ENCODE assay signal across 8 cellular contexts in genomic region chr21:29072873-29073221, GRCh38. TPM values are rescaled to one million over a fixed set of nuclear protein-coding genes. Genes with fewer than 3 reads are reported as not detected.
A peak's percentile ranks its signal among the peaks of the same experiment; 100 is the strongest.
DNase-seq lines count a peak whose midpoint lies in the region; ATAC-seq and TF ChIP-seq lines count a peak whose summit lies in the region.

No MANE protein-coding gene starts in this region.

- POLR2A ChIA-PET in HCT116 (lab: Charles Lee) = interaction anchor here (1.1 kb wide), 1 partner anchor 70 kb away, joined by 3 read pairs; no protein-coding TSS in a partner anchor

- H3K36me3 ChIP-seq in HCT116 (ENCODE audit: control insufficient read depth in 1 of 2, insufficient read depth in 2 of 2, low read length in 2 of 2) = peaks cover 18 to 25% of the 10 kb centered on the region in 2 experiments
- peaks cover 50% of the 10 kb centered on the region for H3K36me3 ChIP-seq in WERI-Rb-1
- H3K36me3 ChIP-seq in gastroesophageal sphincter = peaks cover 0 to 19% of the 10 kb centered on the region in 2 donors
- peaks cover 0 to 24% (median under 1%) of the 10 kb centered on the region in 4 donors for H3K36me3 ChIP-seq in sigmoid colon

- H3K4me2 ChIP-seq in HCT116 (ENCODE audit: low read length) = peak overlapping the region; percentile 92

- no peak for TF ChIP-seq RAD21 in HCT116 (IDR thresholded peaks at IDR 0.05; ENCODE audit: low read depth)

- peak overlapping the region; percentile 91 for H3K27ac ChIP-seq in HCT116 (ENCODE audit: low read depth, low read length)
- peak overlapping the region; percentile 95 for H3K27ac ChIP-seq in WERI-Rb-1
- peak overlapping the region; percentile 76 to 96 (median 91) for H3K27ac ChIP-seq in gastroesophageal sphincter
- peak overlapping the region; percentile 92 to 95 (median 93) for H3K27ac ChIP-seq in sigmoid colon

- TF ChIP-seq POLR2A in HCT116 (IDR thresholded peaks at IDR 0.05; ENCODE audit: borderline replicate concordance, extremely low read depth, insufficient read depth, insufficient read length) = no peak
- TF ChIP-seq POLR2A in gastroesophageal sphincter (IDR thresholded peaks at IDR 0.05) = no peak
- no peak for TF ChIP-seq POLR2A in sigmoid colon (IDR thresholded peaks at IDR 0.05)

- H3K4me3 ChIP-seq in HCT116 (replicated peaks in 1 of 2; ENCODE audit: low read depth in 1 of 2, low read length in 2 of 2) (peak overlapping the region; percentile 85 to 100), WERI-Rb-1 (ENCODE audit: low read depth, low read length) (peak overlapping the region; percentile 86), gastroesophageal sphincter (peak overlapping the region; percentile 88), sigmoid colon (peak overlapping the region; percentile 90 to 99 (median 92))

- H3K9me3 Mint-ChIP-seq in CD14-positive monocyte = peaks cover 0 to 4% (median 0%) of the 10 kb centered on the region in 7 donors

- TF ChIP-seq CTCF in CD14-positive monocyte (IDR thresholded peaks at IDR 0.05) = no peak
- no peak for TF ChIP-seq CTCF in HCT116 (IDR thresholded peaks at IDR 0.05 in 2 of 3, conservative IDR thresholded peaks at IDR 0.05 in 1 of 3; ENCODE audit: borderline replicate concordance in 1 of 3, insufficient read depth in 1 of 3, low read depth in 2 of 3, low read length in 2 of 3)
- no peak for TF ChIP-seq CTCF in WERI-Rb-1 (IDR thresholded peaks at IDR 0.05; ENCODE audit: low read depth, low read length)
- no peak for TF ChIP-seq CTCF in gastroesophageal sphincter (IDR thresholded peaks at IDR 0.05)
- no peak for TF ChIP-seq CTCF in sigmoid colon (IDR thresholded peaks at IDR 0.05)

- WGBS in gastroesophageal sphincter (ENCODE audit: low coverage in 1 of 2), 2 donors = 0% methylated on average over 3 to 11 of the region's 13 CpGs
- WGBS in sigmoid colon, 2 donors = 0% methylated on average over 13 of the region's 13 CpGs

- intact Hi-C loops in CD14-positive monocyte (cut with micrococcal nuclease) = loop anchor here in 1 of 2 donors (5.0 kb wide), 1 partner anchor 294 kb away; no protein-coding TSS in a partner anchor
- intact Hi-C loops in HCT116 (cut with micrococcal nuclease) = loop anchor here (1.0 kb wide), 1 partner anchor 49 kb away; the partner anchor contains the start of gene USP16
- intact Hi-C loops in sigmoid colon (cut with DNase I) = loop anchor here (5.0 kb wide), 3 partner anchors 46 to 229 kb away; partner anchors contain the start of gene LTN1

- H2AFZ ChIP-seq in HCT116 (ENCODE audit: low read depth, low read length, poor library complexity, severe bottlenecking) = no peak overlapping the region

- peak overlapping the region; percentile 99 to 100 for H3K4me3 Mint-ChIP-seq in CD14-positive monocyte

- ATAC-seq in HCT116 (no peak), gastroesophageal sphincter (no peak), GM21381 (IDR thresholded peaks at IDR 0.05; ENCODE audit: unreplicated experiment) (no peak)

- H3K4me1 ChIP-seq in HCT116 (ENCODE audit: control insufficient read depth in 1 of 2, insufficient read depth in 2 of 2, low read length in 2 of 2) (peaks cover 20 to 42% of the 10 kb centered on the region in 2 experiments), gastroesophageal sphincter (peaks cover 0 to 54% (median 14%) of the 10 kb centered on the region in 3 donors), sigmoid colon (peaks cover 0 to 34% (median 27%) of the 10 kb centered on the region in 4 donors)

- TF ChIP-seq EP300 in gastroesophageal sphincter (IDR thresholded peaks at IDR 0.05) (no peak), sigmoid colon (IDR thresholded peaks at IDR 0.05) (no peak)

- peaks cover 0 to 2% (median 0%) of the 10 kb centered on the region in 3 donors for H3K27me3 Mint-ChIP-seq in CD14-positive monocyte (ENCODE audit: low read depth in 3 of 3)

- BruUV-seq in HCT116 (replicated peaks; lab: Mats Ljungman, UMichigan) = no TSS peak

- H3K36me3 Mint-ChIP-seq in CD14-positive monocyte = peaks cover 17 to 28% of the 10 kb centered on the region in 2 donors

- no peaks in the 10 kb centered on the region for H3K9me2 ChIP-seq in HCT116 (ENCODE audit: insufficient read depth)

- H3K4me1 Mint-ChIP-seq in CD14-positive monocyte = peaks cover 37% of the 10 kb centered on the region

- H3K27ac Mint-ChIP-seq in CD14-positive monocyte = peak overlapping the region; percentile 94 to 99 (median 98)

- H3K9me3 ChIP-seq in HCT116 (ENCODE audit: control insufficient read depth in 1 of 2, insufficient read depth in 1 of 2, low read depth in 1 of 2, low read length in 2 of 2) = no peaks in the 10 kb centered on the region
- no peaks in the 10 kb centered on the region for H3K9me3 ChIP-seq in WERI-Rb-1 (ENCODE audit: severe bottlenecking)
- H3K9me3 ChIP-seq in gastroesophageal sphincter = no peaks in the 10 kb centered on the region
- no peaks in the 10 kb centered on the region for H3K9me3 ChIP-seq in sigmoid colon

- H3K27me3 ChIP-seq in HCT116 (ENCODE audit: insufficient read depth, low read length) = no peaks in the 10 kb centered on the region
- no peaks in the 10 kb centered on the region for H3K27me3 ChIP-seq in WERI-Rb-1 (ENCODE audit: insufficient read depth, low read depth, severe bottlenecking)
- no peaks in the 10 kb centered on the region for H3K27me3 ChIP-seq in gastroesophageal sphincter
- no peaks in the 10 kb centered on the region for H3K27me3 ChIP-seq in sigmoid colon

- H4K20me1 ChIP-seq in HCT116 (ENCODE audit: insufficient read depth) = peaks cover 37% of the 10 kb centered on the region

- DNase-seq in CD14-positive monocyte (ENCODE audit: low spot score) (no peak), HCT116 (ENCODE audit: low read depth, low spot score) (no peak), WERI-Rb-1 (no peak), sigmoid colon (no peak), NAMALWA (ENCODE audit: low spot score) (no peak)
- DNase-seq in activated CD8-positive, alpha-beta memory T cell treated with anti-CD3 and anti-CD28 coated beads, Interleukin-2, amount 50 U/mL, for 48 hours = no peak

- peak overlapping the region; percentile 97 for H3K9ac ChIP-seq in HCT116 (ENCODE audit: low read length)

- peaks cover 56% of the 10 kb centered on the region for H3K79me2 ChIP-seq in HCT116 (ENCODE audit: insufficient read depth, low read length)

- CTCF ChIA-PET in HCT116 (lab: Charles Lee) = no interaction called here

- RAD21 ChIA-PET in HCT116 (lab: Charles Lee; ENCODE audit: low non-redundant PET in 1 of 2, low total read pairs in 2 of 2, uncharacterized antibody in 2 of 2, unreplicated experiment in 2 of 2) = no interaction called here

TF ChIP-seq in HCT116, 20 proteins besides CTCF, POLR2A, EP300 and RAD21:
- TF ChIP-seq ZBTB33 (IDR thresholded peaks at IDR 0.05; ENCODE audit: extremely low read depth, insufficient replicate concordance, low read length) (no peak), POLR2AphosphoS5 (IDR thresholded peaks at IDR 0.05; ENCODE audit: low read depth, low read length) (no peak), SRF (IDR thresholded peaks at IDR 0.05; ENCODE audit: low read depth) (no peak), TCF7L2 (IDR thresholded peaks at IDR 0.05; ENCODE audit: borderline replicate concordance, extremely low read depth, insufficient read depth, insufficient read length) (no peak), SIN3A (IDR thresholded peaks at IDR 0.05; ENCODE audit: low read depth) (no peak), ATF3 (IDR thresholded peaks at IDR 0.05) (no peak), YY1 (IDR thresholded peaks at IDR 0.05; ENCODE audit: extremely low read depth, insufficient replicate concordance, low read depth, low read length) (no peak), EGR1 (IDR thresholded peaks at IDR 0.05; ENCODE audit: low read depth) (no peak)

RNA-seq across cellular contexts. Expression of gene CCT8, which starts 0.6 kb away (rescaled TPM):
- polyA plus RNA-seq in CD14-positive monocyte (100 to 1,000 TPM; 169 to 173 TPM), sigmoid colon (100 to 1,000 TPM; 100 to 122 (median 101) TPM)
- total RNA-seq in HCT116 (2021; ENCODE audit: unreplicated experiment) (355 TPM), gastroesophageal sphincter (100 to 1,000 TPM in 1 of 4 donors, 10 to 100 TPM in 3; 90.6 to 133 (median 90.9) TPM), sigmoid colon (10 to 100 TPM; 67.3 to 99.1 (median 85.9) TPM)
- polyA plus RNA-seq in HCT116 (2012) = 180 and 258 TPM in 2 replicates

RNA-seq across cellular contexts. Expression of gene USP16, which starts 48.4 kb away (rescaled TPM):
- polyA plus RNA-seq in CD14-positive monocyte (10 to 100 TPM; 11.6 to 23.6 TPM), sigmoid colon (10 to 100 TPM; 25.3 to 30.1 (median 28.8) TPM)
- total RNA-seq in HCT116 (2021; ENCODE audit: unreplicated experiment) (35.9 TPM), gastroesophageal sphincter (10 to 100 TPM; 37.4 to 65.4 (median 45.7) TPM), sigmoid colon (10 to 100 TPM; 37.8 to 53.5 (median 39.7) TPM)
- 12.6 and 19.0 TPM in 2 replicates for polyA plus RNA-seq in HCT116 (2012)

RNA-seq across cellular contexts. Expression of gene RWDD2B, which starts 53.7 kb away (rescaled TPM):
- polyA plus RNA-seq in CD14-positive monocyte (1 to 10 TPM; 4.7 to 5.2 TPM), sigmoid colon (10 to 100 TPM in 2 of 3 donors, 1 to 10 TPM in 1; 9.6 to 10.6 (median 10.4) TPM)
- total RNA-seq in HCT116 (2021; ENCODE audit: unreplicated experiment) (24.5 TPM), gastroesophageal sphincter (10 to 100 TPM; 11.9 to 21.0 (median 16.3) TPM), sigmoid colon (10 to 100 TPM; 15.7 to 21.9 (median 18.4) TPM)
- 14.8 and 15.8 TPM in 2 replicates for polyA plus RNA-seq in HCT116 (2012)

RNA-seq across cellular contexts. Expression of gene MAP3K7CL, which starts 57.6 kb away (rescaled TPM):
- polyA plus RNA-seq in CD14-positive monocyte (10 to 100 TPM; 14.6 to 15.8 TPM), sigmoid colon (1 to 10 TPM; 2.3 to 4.8 (median 4.1) TPM)
- total RNA-seq in HCT116 (2021; ENCODE audit: unreplicated experiment) (0.57 TPM), gastroesophageal sphincter (1 to 10 TPM; 1.5 to 2.6 (median 2.2) TPM), sigmoid colon (10 to 100 TPM in 1 of 4 donors, 1 to 10 TPM in 3; 4.4 to 12.2 (median 5.3) TPM)
- polyA plus RNA-seq in HCT116 (2012) = 0.17 and 0.21 TPM in 2 replicates
